In genomic region chr19:1017906-1018305, GRCh38 we compare ENCODE assay signal across 12 cellular contexts. TPM values are rescaled to one million over a fixed set of nuclear protein-coding genes. Genes with fewer than 3 reads are reported as not detected.
A peak's percentile ranks its signal among the peaks of the same experiment; 100 is the strongest.
DNase-seq lines count a peak whose midpoint lies in the region; ATAC-seq and TF ChIP-seq lines count a peak whose summit lies in the region.
"Had no signal": no experiment of that assay in that cellular context is flagged by ENCODE, and none has a peak within 500 bp of the region (broad histone marks: within the 10 kb centered on the region; RNA-seq: fewer than 3 reads in every experiment).

No MANE protein-coding gene starts in this region.

- intact Hi-C loops in body of pancreas (cut with DNase I) = no loop called here
- intact Hi-C loops in posterior vena cava (cut with DNase I) = loop anchor here in 1 of 2 donors (10.0 kb wide), 1 partner anchor 167 kb away; no protein-coding TSS in a partner anchor
- intact Hi-C loops in adrenal gland (cut with DNase I) = no loop called here

- no peak overlapping the region for H2AFZ ChIP-seq in osteoblast (ENCODE audit: low read length)

- no peak overlapping the region for H3K9ac ChIP-seq in HUES6 (ENCODE audit: low read length)

- DNase-seq in body of pancreas (no peak), osteoblast (ENCODE audit: insufficient read length, low spot score, missing footprints) (no peak), posterior vena cava (ENCODE audit: low spot score) (no peak), adrenal gland (no peak), NCI-H1048 (lab: John Stamatoyannopoulos, UW) (no peak)
- DNase-seq: activated CD4-positive, alpha-beta T cell treated with anti-CD3 and anti-CD28 coated beads for 36 hours had no signal

- no peaks in the 10 kb centered on the region for H3K27me3 ChIP-seq in HUES6 (ENCODE audit: control insufficient read depth, insufficient read depth, low read length)
- no peaks in the 10 kb centered on the region for H3K27me3 ChIP-seq in body of pancreas
- H3K27me3 ChIP-seq in osteoblast (ENCODE audit: insufficient read depth, low read length) = no peaks in the 10 kb centered on the region
- H3K27me3 ChIP-seq in adrenal gland = no peaks in the 10 kb centered on the region

- TF ChIP-seq POLR2A in body of pancreas (IDR thresholded peaks at IDR 0.05) (no peak), adrenal gland (IDR thresholded peaks at IDR 0.05) (no peak)

- 71% methylated on average over 6 to 9 of the region's 9 CpGs for WGBS in body of pancreas, 2 donors
- 84 to 90% (median 89%) methylated on average over 7 to 9 of the region's 9 CpGs; no CpG with 5 or more reads in 1 of the 4 donors for WGBS in adrenal gland, 4 donors

- H3K9me3 ChIP-seq in HUES6 (ENCODE audit: control insufficient read depth, insufficient read depth, low read depth, low read length) (no peaks in the 10 kb centered on the region), body of pancreas (no peaks in the 10 kb centered on the region), osteoblast (ENCODE audit: low read depth, low read length) (no peaks in the 10 kb centered on the region), adrenal gland (replicated peaks in 1 of 3) (no peaks in the 10 kb centered on the region)

- H3K79me2 ChIP-seq in osteoblast (ENCODE audit: insufficient read depth, low read length) = peaks cover 81% of the 10 kb centered on the region

- H4K20me1 ChIP-seq in osteoblast (ENCODE audit: insufficient read depth, low read length) = peaks cover 68% of the 10 kb centered on the region

- peaks cover 40% of the 10 kb centered on the region for H3K4me1 ChIP-seq in HUES6 (ENCODE audit: control insufficient read depth, insufficient read depth, low read length)
- peaks cover 66% of the 10 kb centered on the region for H3K4me1 ChIP-seq in body of pancreas
- peaks cover 31% of the 10 kb centered on the region for H3K4me1 ChIP-seq in osteoblast (ENCODE audit: insufficient read depth, low read length)
- H3K4me1 ChIP-seq in adrenal gland (replicated peaks in 1 of 2) = peaks cover 27 to 49% of the 10 kb centered on the region in 2 donors

- no peak overlapping the region for H3K4me3 ChIP-seq in HUES6 (ENCODE audit: low read depth, low read length)
- no peak overlapping the region for H3K4me3 ChIP-seq in body of pancreas
- H3K4me3 ChIP-seq in osteoblast (ENCODE audit: insufficient read depth, low read length) = no peak overlapping the region
- no peak overlapping the region for H3K4me3 ChIP-seq in adrenal gland

- H3K36me3 ChIP-seq in HUES6 (ENCODE audit: control insufficient read depth, insufficient read depth, low read length) (peaks cover 15% of the 10 kb centered on the region), body of pancreas (replicated peaks in 1 of 2; ENCODE audit: insufficient read depth in 1 of 2, low read depth in 2 of 2) (no peaks in the 10 kb centered on the region), osteoblast (ENCODE audit: insufficient read depth, low read length) (peaks cover 8% of the 10 kb centered on the region), adrenal gland (replicated peaks in 1 of 2) (peaks cover 0 to 13% of the 10 kb centered on the region in 2 donors)

- H3K4me2 ChIP-seq in osteoblast (ENCODE audit: insufficient read depth, low read length) = peak overlapping the region; percentile 50

- H3K27ac ChIP-seq in C4-2B (peak overlapping the region; percentile 93), HUES6 (ENCODE audit: low read depth, low read length) (0 out of 2 replicates have a peak overlapping the region, but pooled peaks have one; percentile 41), body of pancreas (peak overlapping the region in 3 of 4 donors; percentile 28 to 50 (median 48)), osteoblast (ENCODE audit: low read depth, low read length) (peak overlapping the region; percentile 31), adrenal gland (peak overlapping the region in 2 of 5 donors; percentile 86 to 90)

- TF ChIP-seq CTCF in C4-2B (conservative IDR thresholded peaks at IDR 0.05) (no peak), body of pancreas (IDR thresholded peaks at IDR 0.05) (no peak), osteoblast (IDR thresholded peaks at IDR 0.05; ENCODE audit: extremely low read depth, low read depth, low read length) (no peak), adrenal gland (IDR thresholded peaks at IDR 0.05) (no peak)

- ATAC-seq in body of pancreas = no peak
- no peak for ATAC-seq in GM21381 (IDR thresholded peaks at IDR 0.05; ENCODE audit: unreplicated experiment)
- ATAC-seq: activated CD4-positive, alpha-beta T cell treated with anti-CD3 and anti-CD28 coated beads for 36 hours; sciatic nerve had no signal

RNA-seq across cellular contexts. Expression of gene TMEM259, which starts 3.0 kb away (rescaled TPM):
- total RNA-seq in body of pancreas = 100 to 1,000 TPM; 142 to 306 TPM
- total RNA-seq in osteoblast = 74.0 and 84.0 TPM in 2 replicates
- 10 to 100 TPM; 96.5 to 99.8 TPM for total RNA-seq in posterior vena cava
- 100 to 1,000 TPM; 126 to 308 (median 202) TPM for total RNA-seq in adrenal gland
- polyA plus RNA-seq in adrenal gland = 100 to 1,000 TPM in 2 of 3 donors, 10 to 100 TPM in 1; 79.4 to 743 (median 370) TPM

RNA-seq across cellular contexts. Expression of gene RNU6-2, which starts 3.4 kb away (rescaled TPM):
- total RNA-seq in body of pancreas (not detected), osteoblast (not detected in 2 replicates), posterior vena cava (not detected), adrenal gland (not detected)
- polyA plus RNA-seq in adrenal gland = not detected
- total RNA-seq: activated CD4-positive, alpha-beta T cell treated with anti-CD3 and anti-CD28 coated beads for 36 hours; liver; RPMI7951; sciatic nerve had no signal
- polyA plus RNA-seq: liver had no signal

RNA-seq across cellular contexts. Expression of gene CNN2, which starts 8.5 kb away (rescaled TPM):
- 10 to 100 TPM; 30.7 to 42.5 TPM for total RNA-seq in body of pancreas
- 537 and 594 TPM in 2 replicates for total RNA-seq in osteoblast
- total RNA-seq in posterior vena cava = 100 to 1,000 TPM in 1 of 2 donors, 10 to 100 TPM in 1; 94.7 to 136 TPM
- 10 to 100 TPM; 24.2 to 64.9 (median 42.7) TPM for total RNA-seq in adrenal gland
- 10 to 100 TPM; 11.2 to 60.8 (median 52.5) TPM for polyA plus RNA-seq in adrenal gland

RNA-seq across cellular contexts. Expression of gene GRIN3B, which starts 17.7 kb away (rescaled TPM):
- under 1 TPM in 1 of 2 donors, not detected in 1; 0.26 TPM for total RNA-seq in body of pancreas
- total RNA-seq in osteoblast = not detected in 2 replicates
- total RNA-seq in posterior vena cava = under 1 TPM in 1 of 2 donors, not detected in 1; 0.05 TPM
- under 1 TPM in 3 of 8 donors, not detected in 5; 0.08 to 0.18 (median 0.14) TPM for total RNA-seq in adrenal gland
- polyA plus RNA-seq in adrenal gland = under 1 TPM in 1 of 3 donors, not detected in 2; 0.24 TPM
- total RNA-seq: sciatic nerve had no signal
- polyA plus RNA-seq: liver had no signal

RNA-seq across cellular contexts. Expression of gene ABCA7, which starts 22.0 kb away (rescaled TPM):
- total RNA-seq in body of pancreas = 10 to 100 TPM; 33.7 to 87.3 TPM
- 33.3 and 43.0 TPM in 2 replicates for total RNA-seq in osteoblast
- total RNA-seq in posterior vena cava = 1 to 10 TPM; 4.0 to 4.4 TPM
- total RNA-seq in adrenal gland = 10 to 100 TPM in 7 of 8 donors, 1 to 10 TPM in 1; 8.8 to 23.2 (median 18.8) TPM
- 100 to 1,000 TPM in 1 of 3 donors, 10 to 100 TPM in 1, 1 to 10 TPM in 1; 2.1 to 109 (median 28.7) TPM for polyA plus RNA-seq in adrenal gland
